Comparison of ENCODE assay signal across 23 cellular contexts in the genomic region with DNA sequence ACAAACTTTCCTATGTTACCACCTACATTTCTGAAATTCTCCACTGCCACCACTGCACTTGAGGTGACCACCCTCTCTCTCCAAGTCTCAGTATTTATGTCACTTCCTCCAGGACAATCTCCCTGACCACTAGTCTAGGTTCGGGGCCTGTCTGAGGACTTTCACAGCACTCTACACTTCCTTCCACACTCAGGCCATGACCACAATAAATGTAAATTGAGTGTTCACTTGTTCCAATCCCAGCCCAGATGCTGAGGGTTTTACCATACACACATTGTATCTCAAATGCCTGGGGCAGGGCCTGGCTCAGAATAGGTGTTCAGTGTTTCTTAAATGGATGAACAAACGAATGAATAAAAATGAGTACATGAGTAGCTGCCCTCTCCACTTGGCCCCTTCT. TPM values are rescaled to one million over a fixed set of nuclear protein-coding genes. Genes with fewer than 3 reads are reported as not detected.
DNase-seq lines count a peak whose midpoint lies in the region; ATAC-seq, FAIRE-seq and TF ChIP-seq lines count a peak whose summit lies in the region.
"Had no signal": no experiment of that assay in that cellular context is flagged by ENCODE, and none has a peak within 500 bp of the region (broad histone marks: within the 10 kb centered on the region; RNA-seq: fewer than 3 reads in every experiment).

No MANE protein-coding gene starts in this region.

- CTCF ChIA-PET in SK-N-SH (lab: Yijun Ruan, JAX): interaction anchor here (1.0 to 3.8 kb wide), 2 partner anchors 62 to 196 kb away, joined by 3 to 68 read pairs; no protein-coding TSS in a partner anchor

- ATAC-seq in GM19023 (IDR thresholded peaks at IDR 0.05; ENCODE audit: unreplicated experiment) (peak; percentile 29), HG02610 (IDR thresholded peaks at IDR 0.05; ENCODE audit: unreplicated experiment) (peak; percentile 30)
- ATAC-seq: CD8-positive, alpha-beta T cell; Right ventricle myocardium inferior had no signal

- no peaks in the 10 kb centered on the region for H3K9me3 Mint-ChIP-seq in type B pancreatic cell
- H3K9me3 Mint-ChIP-seq: CD8-positive, alpha-beta T cell had no signal

- WGBS in SK-N-SH (ENCODE audit: low lambda C conversion rate): 39% methylated on average over 2 of the region's 2 CpGs

- no peaks in the 10 kb centered on the region for H3K36me3 Mint-ChIP-seq in type B pancreatic cell
- H3K36me3 Mint-ChIP-seq: CD8-positive, alpha-beta T cell had no signal

- H3K9me2 ChIP-seq in Karpas-422 (replicated peaks; ENCODE audit: insufficient read depth, low read length): no peaks in the 10 kb centered on the region
- no peaks in the 10 kb centered on the region for H3K9me2 ChIP-seq in SK-N-SH

- H3K4me3 Mint-ChIP-seq in type B pancreatic cell: no peak overlapping the region
- H3K4me3 Mint-ChIP-seq: CD8-positive, alpha-beta T cell had no signal

- no peak overlapping the region for H3K9ac ChIP-seq in Karpas-422 (ENCODE audit: low read length)
- no peak overlapping the region for H3K9ac ChIP-seq in SK-N-SH

- H3K79me2 ChIP-seq in Karpas-422 (ENCODE audit: low read length) (no peaks in the 10 kb centered on the region), SK-N-SH (ENCODE audit: insufficient read depth) (no peaks in the 10 kb centered on the region)

- H3K27me3 Mint-ChIP-seq in type B pancreatic cell: peaks cover 13% of the 10 kb centered on the region

- TF ChIP-seq CTCF in type B pancreatic cell (conservative IDR thresholded peaks at IDR 0.05) (no peak), SK-N-SH (IDR thresholded peaks at IDR 0.05) (no peak)

- H3K4me1 Mint-ChIP-seq in type B pancreatic cell (ENCODE audit: unreplicated experiment): peaks cover 14% of the 10 kb centered on the region

- TF ChIP-seq POLR2A in H54 (IDR thresholded peaks at IDR 0.05; ENCODE audit: low read depth, low read length): no peak

- H2AFZ ChIP-seq in Karpas-422 (ENCODE audit: low read length): no peak overlapping the region
- H2AFZ ChIP-seq in SK-N-SH (ENCODE audit: low read depth): no peak overlapping the region

- peak; percentile 25 for DNase-seq in Karpas-422
- no peak for DNase-seq in type B pancreatic cell (ENCODE audit: extremely low spot score, unreplicated experiment)
- DNase-seq in NCI-H1930 (lab: John Stamatoyannopoulos, UW): no peak
- DNase-seq in H54 (ENCODE audit: insufficient read length, low spot score): no peak
- DNase-seq in SK-N-SH: no peak
- DNase-seq: CD8-positive, alpha-beta T cell; DMS53; IMR-90; NCI-H1092; NCI-H1436 treated with DMSO at 0.1 percent for 48 hours; NCI-H2081; NCI-H2171 treated with DMSO at 0.1 percent for 48 hours; NCI-H446; NCI-H526 treated with DMSO at 0.1 percent for 48 hours; NK-92 treated with Interleukin-12 subunit alpha and Interleukin-12 subunit beta, amount 100 ng/mL, for 24 hours had no signal

- no peak for FAIRE-seq in H54 (lab: Jason Lieb, UNC)
- FAIRE-seq: GM19239, HTR-8/SVneo, RCC 7860 had no signal

- TF ChIP-seq EP300 in SK-N-SH (IDR thresholded peaks at IDR 0.05; ENCODE audit: borderline replicate concordance in 1 of 2, low read depth in 1 of 2, low read length in 1 of 2): no peak

- H3K27ac Mint-ChIP-seq in type B pancreatic cell: peak overlapping the region; percentile 97
- H3K27ac Mint-ChIP-seq: CD8-positive, alpha-beta T cell had no signal

- H3F3A ChIP-seq in SK-N-SH (replicated peaks; ENCODE audit: insufficient read depth): no peaks in the 10 kb centered on the region

- H3K36me3 ChIP-seq in Karpas-422 (ENCODE audit: insufficient read depth, low read length) (no peaks in the 10 kb centered on the region), SK-N-SH (replicated peaks in 1 of 2; ENCODE audit: control insufficient read depth in 1 of 2, insufficient read depth in 2 of 2, low read length in 1 of 2) (no peaks in the 10 kb centered on the region)
- H3K36me3 ChIP-seq: BLaER1 treated with 17β-estradiol and CSF1 and Interleukin-3, amounts not matched to agents 10 nM and 100 nM; HAP-1 had no signal

- H4K20me1 ChIP-seq in Karpas-422 (ENCODE audit: insufficient read depth, low read depth, low read length) (no peaks in the 10 kb centered on the region), SK-N-SH (ENCODE audit: insufficient read depth) (no peaks in the 10 kb centered on the region)
- H4K20me1 ChIP-seq: BLaER1 treated with 17β-estradiol and CSF1 and Interleukin-3, amounts not matched to agents 10 nM and 100 nM had no signal

- H3K4me1 ChIP-seq in Karpas-422 (ENCODE audit: low read length) (peaks cover 32% of the 10 kb centered on the region), SK-N-SH (ENCODE audit: control insufficient read depth in 1 of 2, insufficient read depth in 2 of 2, low read depth in 1 of 2, low read length in 1 of 2) (no peaks in the 10 kb centered on the region; a peak in 1 of 4 replicates)

- no peaks in the 10 kb centered on the region for H3K27me3 ChIP-seq in Karpas-422 (ENCODE audit: low read length)
- H3K27me3 ChIP-seq in SK-N-SH (ENCODE audit: insufficient read depth): no peaks in the 10 kb centered on the region; the same call in 1 of the 2 replicates
- H3K27me3 ChIP-seq: BLaER1 treated with 17β-estradiol and CSF1 and Interleukin-3, amounts not matched to agents 10 nM and 100 nM had no signal

- H3K9me3 ChIP-seq in Karpas-422 (ENCODE audit: low read length): no peaks in the 10 kb centered on the region
- no peaks in the 10 kb centered on the region for H3K9me3 ChIP-seq in SK-N-SH
- H3K9me3 ChIP-seq: BLaER1 treated with 17β-estradiol and CSF1 and Interleukin-3, amounts not matched to agents 10 nM and 100 nM; HAP-1 had no signal

- H3K4me3 ChIP-seq in Karpas-422 (ENCODE audit: low read length) (no peak overlapping the region), SK-N-SH (ENCODE audit: low read depth in 2 of 2, low read length in 1 of 2) (no peak overlapping the region)
- H3K4me3 ChIP-seq: BLaER1 treated with 17β-estradiol and CSF1 and Interleukin-3, amounts not matched to agents 10 nM and 100 nM; HAP-1 had no signal

- H3K4me2 ChIP-seq in Karpas-422 (ENCODE audit: low read depth, low read length, poor library complexity, severe bottlenecking) (no peak overlapping the region), SK-N-SH (no peak overlapping the region)

- POLR2A ChIA-PET in SK-N-SH (lab: Yijun Ruan, JAX): no interaction called here

- H3K27ac ChIP-seq in Karpas-422 (ENCODE audit: low read length) (no peak overlapping the region), SK-N-SH (ENCODE audit: low read depth in 2 of 2, low read length in 1 of 2) (no peak overlapping the region)
- H3K27ac ChIP-seq: BLaER1 treated with 17β-estradiol and CSF1 and Interleukin-3, amounts not matched to agents 10 nM and 100 nM had no signal

- no peak for TF ChIP-seq RAD21 in SK-N-SH (IDR thresholded peaks at IDR 0.05; ENCODE audit: low read length)

TF ChIP-seq in SK-N-SH, 30 proteins besides CTCF, POLR2A, EP300 and RAD21:
- no peak for TF ChIP-seq RFX5 (IDR thresholded peaks at IDR 0.05; ENCODE audit: low read length)
- TF ChIP-seq GABPA (IDR thresholded peaks at IDR 0.05; ENCODE audit: low read depth): no peak
- TF ChIP-seq, protein P1, sequence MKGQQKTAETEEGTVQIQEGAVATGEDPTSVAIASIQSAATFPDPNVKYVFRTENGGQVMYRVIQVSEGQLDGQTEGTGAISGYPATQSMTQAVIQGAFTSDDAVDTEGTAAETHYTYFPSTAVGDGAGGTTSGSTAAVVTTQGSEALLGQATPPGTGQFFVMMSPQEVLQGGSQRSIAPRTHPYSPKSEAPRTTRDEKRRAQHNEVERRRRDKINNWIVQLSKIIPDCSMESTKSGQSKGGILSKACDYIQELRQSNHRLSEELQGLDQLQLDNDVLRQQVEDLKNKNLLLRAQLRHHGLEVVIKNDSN (IDR thresholded peaks at IDR 0.05; ENCODE audit: borderline replicate concordance, low read depth): no peak
- TF ChIP-seq POLR2AphosphoS5 (IDR thresholded peaks at IDR 0.05; ENCODE audit: low read depth, low read length): no peak
- no peak for TF ChIP-seq ELF1 (IDR thresholded peaks at IDR 0.05)
- no peak for TF ChIP-seq SMC3 (IDR thresholded peaks at IDR 0.05; ENCODE audit: low read depth, low read length)
- TF ChIP-seq YY1 (IDR thresholded peaks at IDR 0.05; ENCODE audit: low read depth): no peak
- TF ChIP-seq, protein P2, sequence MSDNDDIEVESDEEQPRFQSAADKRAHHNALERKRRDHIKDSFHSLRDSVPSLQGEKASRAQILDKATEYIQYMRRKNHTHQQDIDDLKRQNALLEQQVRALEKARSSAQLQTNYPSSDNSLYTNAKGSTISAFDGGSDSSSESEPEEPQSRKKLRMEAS (IDR thresholded peaks at IDR 0.05; ENCODE audit: low read depth): no peak

RNA-seq across cellular contexts. Expression of a gene that starts 26.9 kb away (rescaled TPM):
- total RNA-seq in Karpas-422 (2014; rRNA removed; shearing (Covaris generic); ENCODE audit: low replicate concordance): 109 and 270 TPM in 2 replicates
- 214 and 226 TPM in 2 replicates for total RNA-seq in type B pancreatic cell (ENCODE audit: low replicate concordance)
- 49.0 and 62.0 TPM in 2 replicates for polyA plus RNA-seq in SK-N-SH (2012; rRNA removed)
- 83.5 and 112 TPM in 2 replicates for polyA plus RNA-seq in SK-N-SH (2012; cell fraction: cytosol; rRNA removed)
- polyA plus RNA-seq in SK-N-SH (2012; cell fraction: nucleus; rRNA removed): 38.1 and 75.6 TPM in 2 replicates

RNA-seq across cellular contexts. Expression of a gene that starts 49.4 kb away (rescaled TPM):
- 15.5 and 29.4 TPM in 2 replicates for total RNA-seq in Karpas-422 (2014; rRNA removed; shearing (Covaris generic); ENCODE audit: low replicate concordance)
- total RNA-seq in type B pancreatic cell (ENCODE audit: low replicate concordance): 23.0 and 30.4 TPM in 2 replicates
- polyA plus RNA-seq in SK-N-SH (2012; rRNA removed): 7.8 and 8.6 TPM in 2 replicates
- 10.5 and 13.4 TPM in 2 replicates for polyA plus RNA-seq in SK-N-SH (2012; cell fraction: cytosol; rRNA removed)
- polyA plus RNA-seq in SK-N-SH (2012; cell fraction: nucleus; rRNA removed): 5.4 and 10.4 TPM in 2 replicates

RNA-seq across cellular contexts. Expression of a gene that starts 49.9 kb away (rescaled TPM):
- total RNA-seq in Karpas-422 (2014; rRNA removed; shearing (Covaris generic); ENCODE audit: low replicate concordance): 37.6 and 80.5 TPM in 2 replicates
- total RNA-seq in type B pancreatic cell (ENCODE audit: low replicate concordance): 11.3 and 25.9 TPM in 2 replicates
- 7.7 and 7.8 TPM in 2 replicates for polyA plus RNA-seq in SK-N-SH (2012; rRNA removed)
- 10.7 and 13.1 TPM in 2 replicates for polyA plus RNA-seq in SK-N-SH (2012; cell fraction: cytosol; rRNA removed)
- polyA plus RNA-seq in SK-N-SH (2012; cell fraction: nucleus; rRNA removed): 3.2 and 5.6 TPM in 2 replicates
